In genomic region chr14:68014771-68015170, GRCh38 we compare ENCODE assay signal across 23 cellular contexts.
"Had no signal": no experiment of that assay in that cellular context is flagged by ENCODE, and none has a peak within 500 bp of the region (broad histone marks: within the 10 kb centered on the region; RNA-seq: fewer than 3 reads in every experiment).

No MANE protein-coding gene starts in this region.

- H3K9ac ChIP-seq: KMS-11 had no signal

- H3K27ac ChIP-seq: KMS-11, SK-N-MC had no signal

- DNase-seq: activated B cell treated with CpG ODN at 0.5 μM for 24 hours; activated CD4-positive, alpha-beta T cell treated with anti-CD3 and anti-CD28 coated beads for 1 hour; activated CD4-positive, alpha-beta T cell treated with anti-CD3 and anti-CD28 coated beads, Interleukin-2, amount 10 ng/mL, durations not matched to agents 24 days and 14 days; activated CD4-positive, alpha-beta T cell treated with anti-CD3 and anti-CD28 coated beads, Interleukin-2, amount 50 U/mL, for 48 hours; activated CD8-positive, alpha-beta memory T cell treated with anti-CD3 and anti-CD28 coated beads, Interleukin-2, amount 10 ng/mL, durations not matched to agents 7 days and 5 days; activated effector memory CD4-positive, alpha-beta T cell treated with Interleukin-2 at 50 U/mL for 16 hours; activated naive CD4-positive, alpha-beta T cell; activated T-cell treated with anti-CD3 and anti-CD28 coated beads, Interleukin-2, amount 50 U/mL, for 24 hours; aorta; MM.1S; NCI-H1105 treated with DMSO at 0.1 percent for 48 hours; NCI-H1436 treated with DMSO at 0.1 percent for 48 hours; NCI-H187; NCI-H2081; NCI-H2227 treated with DMSO at 0.1 percent for 48 hours; NCI-H526 treated with DMSO at 0.1 percent for 48 hours; PC-3; SHP77 treated with DMSO at 0.1 percent for 48 hours; T-cell; T-helper 2 cell; T1000 had no signal

- ATAC-seq: activated CD8-positive, alpha-beta memory T cell treated with anti-CD3 and anti-CD28 coated beads, Interleukin-2, amount 10 ng/mL, durations not matched to agents 7 days and 5 days; PC-3; T-cell had no signal

- H3K4me3 ChIP-seq: SK-N-MC had no signal
